ENCODE assay signal across 8 cellular contexts in genomic region chr4:143406523-143406922, GRCh38.
DNase-seq lines count a peak whose midpoint lies in the region; ATAC-seq and TF ChIP-seq lines count a peak whose summit lies in the region.

No MANE protein-coding gene starts in this region.

- H3K27ac Mint-ChIP-seq in H9 = peak overlapping the region in 1 of 3 experiments; percentile 6; a peak in 1 of 7 replicates
- H3K27ac Mint-ChIP-seq in activated naive CD8-positive, alpha-beta T cell treated with anti-CD3 and anti-CD28 coated beads for 36 hours = no peak overlapping the region

- no peak overlapping the region for H3K4me3 Mint-ChIP-seq in H9
- no peak overlapping the region for H3K4me3 Mint-ChIP-seq in activated naive CD8-positive, alpha-beta T cell treated with anti-CD3 and anti-CD28 coated beads for 36 hours

- no peak overlapping the region for H2AFZ ChIP-seq in H9 (ENCODE audit: low read length)

- no peak overlapping the region for H4K8ac ChIP-seq in H9 (replicated peaks; ENCODE audit: insufficient read length, low read depth, low read length)

- no peak overlapping the region for H4K5ac ChIP-seq in H9 (ENCODE audit: insufficient read length, low read depth, low read length)

- H2BK15ac ChIP-seq in H9 (ENCODE audit: low read depth, low read length) = no peak overlapping the region

- no peaks in the 10 kb centered on the region for H3K9me3 Mint-ChIP-seq in H9
- no peaks in the 10 kb centered on the region for H3K9me3 Mint-ChIP-seq in activated naive CD8-positive, alpha-beta T cell treated with anti-CD3 and anti-CD28 coated beads for 36 hours

- H2BK20ac ChIP-seq in H9 (ENCODE audit: low read depth, low read length, poor library complexity, severe bottlenecking) = no peak overlapping the region

- H3K9me3 ChIP-seq in H9 (ENCODE audit: control insufficient read depth, low read depth, low read length) = no peaks in the 10 kb centered on the region

- no peak overlapping the region for H3K4ac ChIP-seq in H9 (ENCODE audit: low read depth, low read length)

- ATAC-seq in Right ventricle myocardium superior (ENCODE audit: poor library complexity) = peak; percentile 45
- ATAC-seq in HG03457 (IDR thresholded peaks at IDR 0.05; ENCODE audit: unreplicated experiment) = no peak
- no peak for ATAC-seq in HG02852 (IDR thresholded peaks at IDR 0.05; ENCODE audit: unreplicated experiment)
- no peak for ATAC-seq in GM18873 (IDR thresholded peaks at IDR 0.05; ENCODE audit: low FRiP score, unreplicated experiment)

- no peak for TF ChIP-seq CTCF in H9 (conservative IDR thresholded peaks at IDR 0.05)

- no peaks in the 10 kb centered on the region for H3K27me3 ChIP-seq in H9 (ENCODE audit: insufficient read depth, low read length)

- peaks cover 3% of the 10 kb centered on the region for H3K79me1 ChIP-seq in H9 (ENCODE audit: insufficient read depth, low read depth, low read length, poor library complexity, severe bottlenecking)

- H4K20me1 ChIP-seq in H9 (ENCODE audit: control insufficient read depth, insufficient read depth, insufficient read length) = no peaks in the 10 kb centered on the region

- no peak overlapping the region for H3K23ac ChIP-seq in H9 (ENCODE audit: insufficient read length, low read depth, low read length)

- no peaks in the 10 kb centered on the region for H3K36me3 Mint-ChIP-seq in H9 (ENCODE audit: insufficient read depth in 1 of 3, low read depth in 3 of 3)
- H3K36me3 Mint-ChIP-seq in activated naive CD8-positive, alpha-beta T cell treated with anti-CD3 and anti-CD28 coated beads for 36 hours = no peaks in the 10 kb centered on the region

- no peak overlapping the region for H3K18ac ChIP-seq in H9 (ENCODE audit: insufficient read length, low read depth, low read length)

- no peak overlapping the region for H2AK5ac ChIP-seq in H9 (ENCODE audit: insufficient read length, low read length)

- no peaks in the 10 kb centered on the region for H3K23me2 ChIP-seq in H9 (ENCODE audit: insufficient read length, low read depth, low read length, poor library complexity, severe bottlenecking)

- H3K79me2 ChIP-seq in H9 (ENCODE audit: insufficient read depth, low read length) = no peaks in the 10 kb centered on the region

- H3K27me3 Mint-ChIP-seq in H9 (ENCODE audit: low read depth) = no peaks in the 10 kb centered on the region
- H3K27me3 Mint-ChIP-seq in activated naive CD8-positive, alpha-beta T cell treated with anti-CD3 and anti-CD28 coated beads for 36 hours = peaks cover 11% of the 10 kb centered on the region

- peaks cover 4 to 13% of the 10 kb centered on the region in 2 experiments; a peak in 3 of 4 replicates for H3K4me1 Mint-ChIP-seq in H9
- peaks cover 20% of the 10 kb centered on the region for H3K4me1 Mint-ChIP-seq in activated naive CD8-positive, alpha-beta T cell treated with anti-CD3 and anti-CD28 coated beads for 36 hours

- no peak overlapping the region for H4K91ac ChIP-seq in H9 (ENCODE audit: insufficient read length, low read depth, low read length)

- H3K4me1 ChIP-seq in H9 (ENCODE audit: insufficient read depth, low read length) = no peaks in the 10 kb centered on the region

- DNase-seq in H9 (no peak), Right ventricle myocardium superior (peak; percentile 64), smooth muscle cell of the brain vasculature (ENCODE audit: low read depth, low spot score) (peak; percentile 40), DMS79 treated with DMSO at 0.1 percent for 48 hours (lab: John Stamatoyannopoulos, UW) (no peak)
- DNase-seq in activated naive CD8-positive, alpha-beta T cell treated with anti-CD3 and anti-CD28 coated beads for 36 hours = peak; percentile 23

- H2BK120ac ChIP-seq in H9 (ENCODE audit: low read depth, low read length, poor library complexity, severe bottlenecking) = no peak overlapping the region

- no CpG with 5 or more reads among the region's 3 CpGs for WGBS in H9 (ENCODE audit: extremely low coverage, insufficient read length, low lambda C conversion rate)

- no peak overlapping the region for H3K9ac ChIP-seq in H9 (ENCODE audit: extremely low read depth, insufficient read length, low read length)

- H3K27ac ChIP-seq in H9 (ENCODE audit: insufficient read length, low read depth, low read length) = no peak overlapping the region

- no peak overlapping the region for H3K4me2 ChIP-seq in H9 (ENCODE audit: insufficient read depth, insufficient read length, low read length)

- no peak overlapping the region for H2BK12ac ChIP-seq in H9 (ENCODE audit: insufficient read length, low read depth, low read length)

- no peak overlapping the region for H2BK5ac ChIP-seq in H9 (ENCODE audit: insufficient read length, low read length)

- intact Hi-C loops in Right ventricle myocardium superior (cut with DNase I) = no loop called here

- peak overlapping the region; percentile 76 for H3T11ph ChIP-seq in H9 (ENCODE audit: low read length)

- H3K14ac ChIP-seq in H9 (ENCODE audit: insufficient read depth, low read length) = no peak overlapping the region

- no peak overlapping the region for H3K56ac ChIP-seq in H9 (ENCODE audit: insufficient read length, low read depth, low read length)

Comparison
In these comparisons a context has a peak if more than half of its experiments do, and no peak if none do; other contexts are left out.
1. DNase-seq: peak in activated naive CD8-positive, alpha-beta T cell treated with anti-CD3 and anti-CD28 coated beads for 36 hours (single experiment), Right ventricle myocardium superior (single experiment) and smooth muscle cell of the brain vasculature (single experiment); none in H9 (single experiment) and DMS79 treated with DMSO at 0.1 percent for 48 hours (single experiment).